Comparison of ENCODE assay signal across 12 cellular contexts in the genomic region with DNA sequence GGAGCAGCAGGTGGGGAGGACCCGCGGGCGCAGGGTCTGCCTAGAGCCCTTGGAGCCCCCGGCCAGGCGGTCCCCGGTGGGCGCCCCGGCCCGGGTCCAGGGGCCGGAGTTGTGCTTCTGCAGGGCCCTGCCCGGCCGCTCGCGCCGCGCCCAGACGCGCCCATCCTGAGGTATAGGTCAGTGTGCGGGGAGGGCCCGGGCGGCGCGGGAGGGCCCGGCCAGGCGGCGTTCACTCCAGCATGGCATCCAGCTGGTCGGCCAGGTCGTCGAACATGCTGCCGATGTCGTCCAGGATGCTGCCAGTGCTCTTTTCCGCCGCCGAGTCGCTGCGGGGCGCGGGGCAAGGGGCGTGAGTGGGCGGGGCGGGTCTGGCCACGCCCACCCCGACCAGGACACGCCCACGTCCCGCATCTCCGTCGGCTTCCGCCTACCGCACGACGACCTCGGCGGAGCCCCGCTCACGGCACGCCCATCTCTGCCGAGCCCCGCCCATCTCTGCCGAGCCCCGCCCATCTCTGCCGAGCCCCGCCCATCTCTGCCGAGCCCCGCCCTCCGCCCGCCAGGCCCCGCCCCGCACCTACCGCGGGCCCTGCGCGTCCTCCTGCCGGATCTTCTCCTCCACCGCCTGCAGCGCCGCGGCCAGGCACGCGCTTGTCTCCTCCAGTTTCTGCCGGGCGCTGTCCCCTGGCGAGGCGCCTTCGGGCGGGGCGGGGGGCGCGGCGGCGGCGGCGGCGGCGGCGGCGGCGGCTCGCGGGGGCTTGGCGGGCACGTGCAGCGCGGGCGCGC. TPM values are rescaled to one million over a fixed set of nuclear protein-coding genes. Genes with fewer than 3 reads are reported as not detected.
DNase-seq lines count a peak whose midpoint lies in the region; ATAC-seq and TF ChIP-seq lines count a peak whose summit lies in the region.
"Had no signal": no experiment of that assay in that cellular context is flagged by ENCODE, and none has a peak within 500 bp of the region (broad histone marks: within the 10 kb centered on the region; RNA-seq: fewer than 3 reads in every experiment).

No MANE protein-coding gene starts in this region.

- peak in 4 of 7 experiments; percentile 13 to 53 (median 28) for DNase-seq in CD8-positive, alpha-beta T cell
- DNase-seq in T-cell (peak in 27 of 34 experiments; percentile 10 to 55 (median 28)), cardiac fibroblast (ENCODE audit: low read depth in 2 of 2) (peak; percentile 30 to 43), naive B cell (no peak), DMS153 (lab: John Stamatoyannopoulos, UW) (no peak), activated gamma-delta T cell treated with Interleukin-2 at 50 U/mL for 16 hours (no peak), NCI-H187 (lab: John Stamatoyannopoulos, UW) (no peak), lower leg skin (ENCODE audit: low spot score in 2 of 2) (no peak)
- DNase-seq: DMS79, NCI-H1694, right cardiac atrium had no signal

- no peak overlapping the region for H3K27ac ChIP-seq in CD8-positive, alpha-beta T cell (ENCODE audit: low read depth, low read length)

- H3K27me3 ChIP-seq in CD8-positive, alpha-beta T cell (ENCODE audit: insufficient read depth, low read length): no peaks in the 10 kb centered on the region

- intact Hi-C loops in CD8-positive, alpha-beta T cell (cut with DNase I, micrococcal nuclease): no loop called here
- intact Hi-C loops in lower leg skin (cut with DNase I; ENCODE audit: low total_unique reads): no loop called here

- POLR2A ChIA-PET in CD8-positive, alpha-beta T cell (lab: Charles Lee): no interaction called here
- POLR2A ChIA-PET in T-cell (lab: Charles Lee): no interaction called here

- TF ChIP-seq POLR2A in lower leg skin (IDR thresholded peaks at IDR 0.05): no peak

- no peaks in the 10 kb centered on the region for H3K9me3 ChIP-seq in CD8-positive, alpha-beta T cell (ENCODE audit: low read length)

- no peak overlapping the region for H3K27ac Mint-ChIP-seq in CD8-positive, alpha-beta T cell
- no peak overlapping the region for H3K27ac Mint-ChIP-seq in T-cell
- no peak overlapping the region for H3K27ac Mint-ChIP-seq in naive B cell

- H3K9me3 Mint-ChIP-seq in CD8-positive, alpha-beta T cell: no peaks in the 10 kb centered on the region
- no peaks in the 10 kb centered on the region for H3K9me3 Mint-ChIP-seq in T-cell
- no peaks in the 10 kb centered on the region for H3K9me3 Mint-ChIP-seq in naive B cell
- H3K9me3 Mint-ChIP-seq: central memory CD8-positive, alpha-beta T cell had no signal

- H3K4me3 Mint-ChIP-seq in CD8-positive, alpha-beta T cell: no peak overlapping the region
- H3K4me3 Mint-ChIP-seq in T-cell: no peak overlapping the region
- H3K4me3 Mint-ChIP-seq in naive B cell: no peak overlapping the region
- H3K4me3 Mint-ChIP-seq: central memory CD8-positive, alpha-beta T cell had no signal

- 12 to 33% methylated on average over 45 to 54 of the region's 106 CpGs for WGBS in lower leg skin, 2 donors

- peak; percentile 92 for ATAC-seq in CD8-positive, alpha-beta T cell
- peak; percentile 58 to 87 (median 67) for ATAC-seq in T-cell (replicated peaks in 1 of 4)
- peak; percentile 58 to 60 for ATAC-seq in naive B cell (ENCODE audit: low read depth in 2 of 2)

- CTCF ChIA-PET in CD8-positive, alpha-beta T cell (lab: Charles Lee): no interaction called here
- CTCF ChIA-PET in T-cell (lab: Charles Lee): no interaction called here

- H3K36me3 ChIP-seq in CD8-positive, alpha-beta T cell (ENCODE audit: insufficient read depth, low read length): peaks cover 4% of the 10 kb centered on the region

- H3K36me3 Mint-ChIP-seq in CD8-positive, alpha-beta T cell: peaks cover 17% of the 10 kb centered on the region
- H3K36me3 Mint-ChIP-seq in T-cell (peaks cover 14% of the 10 kb centered on the region), naive B cell (peaks cover 0 to 7% of the 10 kb centered on the region in 2 donors)

- H3K4me1 Mint-ChIP-seq in CD8-positive, alpha-beta T cell (ENCODE audit: low read depth): no peaks in the 10 kb centered on the region
- H3K4me1 Mint-ChIP-seq in T-cell (peaks cover 0 to 1% (median 0%) of the 10 kb centered on the region in 3 donors), naive B cell (no peaks in the 10 kb centered on the region)

- no peak overlapping the region for H3K4me3 ChIP-seq in CD8-positive, alpha-beta T cell (ENCODE audit: low read depth, low read length)
- H3K4me3 ChIP-seq in cardiac fibroblast (replicated peaks in 1 of 2; ENCODE audit: low read depth in 2 of 2, low read length in 2 of 2) (no peak overlapping the region), lower leg skin (ENCODE audit: low read depth, poor library complexity, severe bottlenecking) (no peak overlapping the region)

- no peaks in the 10 kb centered on the region for H3K27me3 Mint-ChIP-seq in CD8-positive, alpha-beta T cell (ENCODE audit: low read depth)
- no peaks in the 10 kb centered on the region for H3K27me3 Mint-ChIP-seq in T-cell
- no peaks in the 10 kb centered on the region for H3K27me3 Mint-ChIP-seq in naive B cell
- H3K27me3 Mint-ChIP-seq: central memory CD8-positive, alpha-beta T cell had no signal

- TF ChIP-seq CTCF in CD8-positive, alpha-beta T cell (IDR thresholded peaks at IDR 0.05): no peak
- no peak for TF ChIP-seq CTCF in cardiac fibroblast (IDR thresholded peaks at IDR 0.05; ENCODE audit: low read depth, low read length)
- no peak for TF ChIP-seq CTCF in lower leg skin (IDR thresholded peaks at IDR 0.05)

- H3K4me1 ChIP-seq in CD8-positive, alpha-beta T cell (ENCODE audit: insufficient read depth, low read length): no peaks in the 10 kb centered on the region

RNA-seq across cellular contexts. Expression of gene CASKIN1, which starts 17.9 kb away (rescaled TPM):
- under 1 TPM; 0.06 to 0.08 TPM for total RNA-seq in CD8-positive, alpha-beta T cell
- total RNA-seq in T-cell (under 1 TPM in 2 of 5 donors, not detected in 3; 0.06 to 0.47 TPM), lower leg skin (1 to 10 TPM in 3 of 4 donors, under 1 TPM in 1; 0.71 to 2.2 (median 1.3) TPM)
- polyA plus RNA-seq in naive B cell (ENCODE audit: low read depth in 6 of 6): not detected

RNA-seq across cellular contexts. Expression of gene TRAF7, which starts 22.9 kb away (rescaled TPM):
- 10 to 100 TPM; 21.4 to 21.8 TPM for total RNA-seq in CD8-positive, alpha-beta T cell
- 10 to 100 TPM; 25.6 to 54.3 (median 43.9) TPM for total RNA-seq in T-cell
- 1 to 10 TPM; 4.2 to 9.4 (median 5.6) TPM for polyA plus RNA-seq in naive B cell (ENCODE audit: low read depth in 6 of 6)
- 10 to 100 TPM; 60.8 to 74.8 (median 68.9) TPM for total RNA-seq in lower leg skin

RNA-seq across cellular contexts. Expression of gene MLST8, which starts 26.7 kb away (rescaled TPM):
- 10 to 100 TPM; 29.9 to 30.8 TPM for total RNA-seq in CD8-positive, alpha-beta T cell
- total RNA-seq in T-cell: 10 to 100 TPM; 26.2 to 32.5 (median 30.2) TPM
- polyA plus RNA-seq in naive B cell (ENCODE audit: low read depth in 6 of 6): 10 to 100 TPM; 28.1 to 43.1 (median 33.4) TPM
- total RNA-seq in lower leg skin: 10 to 100 TPM; 43.8 to 69.4 (median 54.9) TPM

RNA-seq across cellular contexts. Expression of gene RAB26, which starts 30.1 kb away (rescaled TPM):
- not detected for total RNA-seq in CD8-positive, alpha-beta T cell
- under 1 TPM in 2 of 5 donors, not detected in 3; 0.19 to 0.66 TPM for total RNA-seq in T-cell
- polyA plus RNA-seq in naive B cell (ENCODE audit: low read depth in 6 of 6): 1 to 10 TPM in 4 of 6 donors, under 1 TPM in 1, not detected in 1; 0.66 to 2.7 (median 1.4) TPM
- total RNA-seq in lower leg skin: 1 to 10 TPM in 3 of 4 donors, not detected in 1; 1.6 to 2.9 (median 2.0) TPM

RNA-seq across cellular contexts. Expression of gene BRICD5, which starts 32.1 kb away (rescaled TPM):
- 1 to 10 TPM; 2.1 to 6.1 TPM for total RNA-seq in CD8-positive, alpha-beta T cell
- total RNA-seq in T-cell (10 to 100 TPM in 3 of 5 donors, 1 to 10 TPM in 2; 6.7 to 27.7 (median 20.4) TPM), lower leg skin (1 to 10 TPM; 2.3 to 6.2 (median 2.5) TPM)
- polyA plus RNA-seq in naive B cell (ENCODE audit: low read depth in 6 of 6): under 1 TPM in 2 of 6 donors, not detected in 4; 0.48 to 0.49 TPM

Comparison
In these comparisons a context has a peak if more than half of its experiments do, and no peak if none do; other contexts are left out.
1. DNase-seq: peak in CD8-positive, alpha-beta T cell (4 of 7), T-cell (27 of 34) and cardiac fibroblast (2 of 2); none in naive B cell (single experiment), DMS153 (single experiment), activated gamma-delta T cell treated with Interleukin-2 at 50 U/mL for 16 hours (single experiment), NCI-H187 (0 of 2) and lower leg skin (0 of 2).
2. Peak in every context shown above with its lines, with median percentiles within 50 percentile points of each other: ATAC-seq.